ENCODE assay signal across 11 cellular contexts in genomic region chr15:77527164-77527778, GRCh38.
DNase-seq lines count a peak whose midpoint lies in the region; ATAC-seq and TF ChIP-seq lines count a peak whose summit lies in the region.
"Had no signal": no experiment of that assay in that cellular context is flagged by ENCODE, and none has a peak within 500 bp of the region (broad histone marks: within the 10 kb centered on the region; RNA-seq: fewer than 3 reads in every experiment).

No MANE protein-coding gene starts in this region.

- no peak for ATAC-seq in HG02852 (IDR thresholded peaks at IDR 0.05; ENCODE audit: unreplicated experiment)
- ATAC-seq: activated T-cell treated with anti-CD3 and anti-CD28 coated beads, Interleukin-2, amount 50 U/mL, for 4 hours had no signal

- H4K5ac ChIP-seq in H9 (ENCODE audit: insufficient read length, low read depth, low read length): no peak overlapping the region

- WGBS in H9 (ENCODE audit: extremely low coverage, insufficient read length, low lambda C conversion rate): no CpG with 5 or more reads among the region's 15 CpGs

- intact Hi-C loops in activated CD4-positive, alpha-beta memory T cell treated with anti-CD3 and anti-CD28 coated beads for 36 hours (cut with micrococcal nuclease): no loop called here

- H3K18ac ChIP-seq in H9 (ENCODE audit: insufficient read length, low read depth, low read length): peak overlapping the region; percentile 27

- CTCF ChIA-PET in activated CD4-positive, alpha-beta memory T cell treated with anti-CD3 and anti-CD28 coated beads for 36 hours (lab: Charles Lee): interaction anchor here (2.2 kb wide), 1 partner anchor 16 kb away, joined by 9 read pairs; no protein-coding TSS in a partner anchor

- H3K9me3 Mint-ChIP-seq in H9: peaks cover 0 to 2% of the 10 kb centered on the region in 2 experiments; a peak in 1 of 5 replicates
- no peaks in the 10 kb centered on the region for H3K9me3 Mint-ChIP-seq in activated CD4-positive, alpha-beta memory T cell treated with anti-CD3 and anti-CD28 coated beads for 36 hours
- H3K9me3 Mint-ChIP-seq: activated T-cell treated with anti-CD3 and anti-CD28 coated beads, Interleukin-2, amount 50 U/mL, for 4 hours had no signal

- peaks cover 0 to 15% (median 0%) of the 10 kb centered on the region in 3 experiments; a peak in 1 of 7 replicates for H3K36me3 Mint-ChIP-seq in H9 (ENCODE audit: insufficient read depth in 1 of 3, low read depth in 3 of 3)
- H3K36me3 Mint-ChIP-seq in activated CD4-positive, alpha-beta memory T cell treated with anti-CD3 and anti-CD28 coated beads for 36 hours: no peaks in the 10 kb centered on the region

- TF ChIP-seq CTCF in H9 (conservative IDR thresholded peaks at IDR 0.05): no peak

- H2BK120ac ChIP-seq in H9 (ENCODE audit: low read depth, low read length, poor library complexity, severe bottlenecking): no peak overlapping the region

- no peaks in the 10 kb centered on the region for H3K36me3 ChIP-seq in NT2/D1 (ENCODE audit: insufficient read depth, insufficient read length, low read length)

- H4K20me1 ChIP-seq in H9 (ENCODE audit: control insufficient read depth, insufficient read depth, insufficient read length): no peaks in the 10 kb centered on the region

- POLR2A ChIA-PET in activated CD4-positive, alpha-beta memory T cell treated with anti-CD3 and anti-CD28 coated beads for 36 hours (lab: Charles Lee): no interaction called here

- H3K56ac ChIP-seq in H9 (ENCODE audit: insufficient read length, low read depth, low read length): no peak overlapping the region

- H3K4ac ChIP-seq in H9 (ENCODE audit: low read depth, low read length): no peak overlapping the region

- no peak overlapping the region for H2BK12ac ChIP-seq in H9 (ENCODE audit: insufficient read length, low read depth, low read length)

- no peaks in the 10 kb centered on the region for H3K23me2 ChIP-seq in H9 (ENCODE audit: insufficient read length, low read depth, low read length, poor library complexity, severe bottlenecking)

- no peak overlapping the region for H3K4me2 ChIP-seq in H9 (ENCODE audit: insufficient read depth, insufficient read length, low read length)

- no peak overlapping the region for H3T11ph ChIP-seq in H9 (ENCODE audit: low read length)

- peak overlapping the region in 2 of 3 experiments; percentile 50 to 62; a peak in 2 of 7 replicates for H3K27ac Mint-ChIP-seq in H9
- H3K27ac Mint-ChIP-seq in activated CD4-positive, alpha-beta memory T cell treated with anti-CD3 and anti-CD28 coated beads for 36 hours: no peak overlapping the region

- no peak overlapping the region for H2BK5ac ChIP-seq in H9 (ENCODE audit: insufficient read length, low read length)

- peak overlapping the region; percentile 81; the same call in 1 of the 2 replicates for H3K14ac ChIP-seq in H9 (ENCODE audit: insufficient read depth, low read length)

- H3K23ac ChIP-seq in H9 (ENCODE audit: insufficient read length, low read depth, low read length): no peak overlapping the region

- H3K4me1 ChIP-seq in H9 (ENCODE audit: insufficient read depth, low read length) (no peaks in the 10 kb centered on the region; the same call in 1 of the 2 replicates), NT2/D1 (ENCODE audit: insufficient read depth, insufficient read length) (peaks cover 46% of the 10 kb centered on the region)

- no peaks in the 10 kb centered on the region for H3K27me3 ChIP-seq in H9 (ENCODE audit: insufficient read depth, low read length)
- no peaks in the 10 kb centered on the region for H3K27me3 ChIP-seq in NT2/D1 (ENCODE audit: insufficient read depth, insufficient read length)

- H3K79me2 ChIP-seq in H9 (ENCODE audit: insufficient read depth, low read length): no peaks in the 10 kb centered on the region

- H3K27me3 Mint-ChIP-seq in H9 (ENCODE audit: low read depth): peaks cover 7% of the 10 kb centered on the region
- H3K27me3 Mint-ChIP-seq in activated CD4-positive, alpha-beta memory T cell treated with anti-CD3 and anti-CD28 coated beads for 36 hours: peaks cover 3% of the 10 kb centered on the region

- no peak overlapping the region for H2AK5ac ChIP-seq in H9 (ENCODE audit: insufficient read length, low read length)

- peak; percentile 76 for DNase-seq in H9
- DNase-seq in NT2/D1 (ENCODE audit: low read depth, low spot score): no peak
- DNase-seq in glomerular visceral epithelial cell (ENCODE audit: extremely low spot score): peak; percentile 63
- peak; percentile 54 for DNase-seq in skeletal muscle cell (ENCODE audit: low read depth)
- no peak for DNase-seq in activated CD4-positive, alpha-beta memory T cell treated with anti-CD3 and anti-CD28 coated beads for 36 hours
- DNase-seq in activated CD4-positive, alpha-beta T cell treated with anti-CD3 and anti-CD28 coated beads, Interleukin-2, amount 50 U/mL, for 4 hours: no peak
- DNase-seq in NCI-H187 (lab: John Stamatoyannopoulos, UW): no peak
- DNase-seq: activated T-cell treated with anti-CD3 and anti-CD28 coated beads, Interleukin-2, amount 50 U/mL, for 4 hours; glutamatergic neuron; stimulated activated CD4-positive, alpha-beta T cell treated with anti-CD3 and anti-CD28 coated beads, Interleukin-12 subunit alpha, Interleukin-12 subunit beta, amount 100 ng/mL, for 4 hours had no signal

- H3K4me1 Mint-ChIP-seq in H9: peaks cover 53 to 54% of the 10 kb centered on the region in 2 experiments
- no peaks in the 10 kb centered on the region for H3K4me1 Mint-ChIP-seq in activated CD4-positive, alpha-beta memory T cell treated with anti-CD3 and anti-CD28 coated beads for 36 hours (ENCODE audit: low read depth)

- H3K4me3 ChIP-seq in NT2/D1 (ENCODE audit: insufficient read length, low read depth): no peak overlapping the region
- no peak overlapping the region for H3K4me3 ChIP-seq in skeletal muscle cell (ENCODE audit: low read depth, low read length)

- H3K9ac ChIP-seq in H9 (ENCODE audit: extremely low read depth, insufficient read length, low read length) (no peak overlapping the region), NT2/D1 (ENCODE audit: insufficient read length, low read depth) (peak overlapping the region; percentile 78)

- H3K27ac ChIP-seq in H9 (ENCODE audit: insufficient read length, low read depth, low read length): no peak overlapping the region

- no peak overlapping the region for H2BK20ac ChIP-seq in H9 (ENCODE audit: low read depth, low read length, poor library complexity, severe bottlenecking)

- H3K79me1 ChIP-seq in H9 (ENCODE audit: insufficient read depth, low read depth, low read length, poor library complexity, severe bottlenecking): no peaks in the 10 kb centered on the region

- H2AFZ ChIP-seq in H9 (ENCODE audit: low read length): no peak overlapping the region

- H3K9me3 ChIP-seq in H9 (ENCODE audit: control insufficient read depth, low read depth, low read length) (no peaks in the 10 kb centered on the region), NT2/D1 (ENCODE audit: insufficient read depth, low read length) (peaks cover 9% of the 10 kb centered on the region; the same call in 1 of the 2 replicates)

- no peak overlapping the region for H2BK15ac ChIP-seq in H9 (ENCODE audit: low read depth, low read length)

- no peak overlapping the region for H4K91ac ChIP-seq in H9 (ENCODE audit: insufficient read length, low read depth, low read length)

- H3K4me3 Mint-ChIP-seq in H9: no peak overlapping the region
- H3K4me3 Mint-ChIP-seq in activated CD4-positive, alpha-beta memory T cell treated with anti-CD3 and anti-CD28 coated beads for 36 hours: no peak overlapping the region
- H3K4me3 Mint-ChIP-seq: activated T-cell treated with anti-CD3 and anti-CD28 coated beads, Interleukin-2, amount 50 U/mL, for 4 hours had no signal

- no peak overlapping the region for H4K8ac ChIP-seq in H9 (replicated peaks; ENCODE audit: insufficient read length, low read depth, low read length)

Comparison
In these comparisons a context has a peak if more than half of its experiments do, and no peak if none do; other contexts are left out.
1. DNase-seq: peak in H9 (single experiment), glomerular visceral epithelial cell (single experiment) and skeletal muscle cell (single experiment); none in NT2/D1 (single experiment), activated CD4-positive, alpha-beta memory T cell treated with anti-CD3 and anti-CD28 coated beads for 36 hours (single experiment), activated CD4-positive, alpha-beta T cell treated with anti-CD3 and anti-CD28 coated beads, Interleukin-2, amount 50 U/mL, for 4 hours (0 of 2) and NCI-H187 (0 of 2).